Comparison of ENCODE assay signal across 22 cellular contexts in the genomic region with DNA sequence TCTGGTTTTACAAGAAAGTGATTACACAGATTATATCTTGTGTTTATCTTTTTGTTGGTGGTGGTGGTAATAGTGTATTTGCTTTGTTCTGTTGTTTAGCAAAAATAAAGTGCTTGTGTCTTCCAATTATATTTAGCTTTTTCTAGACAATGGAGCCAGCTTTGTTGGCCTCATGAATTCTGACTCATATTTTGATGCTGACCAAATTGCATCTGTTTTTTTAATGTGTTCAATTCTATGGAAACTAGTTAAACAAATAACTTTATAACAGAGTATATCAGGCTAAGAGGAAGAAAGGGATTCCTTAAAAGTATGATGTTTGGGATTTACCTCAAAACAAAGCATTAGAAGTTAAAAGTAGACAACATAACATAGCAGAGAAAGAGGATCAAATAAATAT.
"Had no signal": no experiment of that assay in that cellular context is flagged by ENCODE, and none has a peak within 500 bp of the region (broad histone marks: within the 10 kb centered on the region; RNA-seq: fewer than 3 reads in every experiment).

No MANE protein-coding gene starts in this region.

- H3K4me1 ChIP-seq: ascending aorta, body of pancreas, Peyer's patch had no signal

- H3K9ac ChIP-seq: KMS-11 had no signal

- ATAC-seq: activated naive CD4-positive, alpha-beta T cell treated with anti-CD3 and anti-CD28 coated beads, Interleukin-2, amount 50 U/mL, for 72 hours; activated naive CD8-positive, alpha-beta T cell treated with anti-CD3 and anti-CD28 coated beads, Interleukin-2, amount 50 U/mL, for 24 hours; activated T-cell treated with anti-CD3 and anti-CD28 coated beads, Interleukin-2, amount 50 U/mL, for 4 hours; body of pancreas; T-helper 17 cell had no signal

- H3K27me3 ChIP-seq: ascending aorta, body of pancreas, Peyer's patch, SJCRH30 had no signal

- H3K4me2 ChIP-seq: KMS-11 had no signal

- H3K36me3 ChIP-seq: ascending aorta, Peyer's patch, SJCRH30 had no signal

- H3K9me3 ChIP-seq: ascending aorta, body of pancreas, Peyer's patch, SJCRH30 had no signal

- DNase-seq: activated B cell treated with CpG ODN at 0.5 μM for 24 hours; activated CD4-positive, alpha-beta memory T cell treated with anti-CD3 and anti-CD28 coated beads for 36 hours; activated CD4-positive, alpha-beta T cell treated with anti-CD3 and anti-CD28 coated beads for 1 hour; activated CD4-positive, alpha-beta T cell treated with anti-CD3 and anti-CD28 coated beads, Interleukin-2, amount 10 ng/mL, durations not matched to agents 7 days and 5 days; activated CD8-positive, alpha-beta memory T cell treated with anti-CD3 and anti-CD28 coated beads for 24 hours; activated effector memory CD4-positive, alpha-beta T cell treated with anti-CD3 and anti-CD28 coated beads, Interleukin-2, amount 50 U/mL, for 16 hours; activated naive CD4-positive, alpha-beta T cell treated with Interleukin-2 at 50 U/mL for 16 hours; activated naive CD8-positive, alpha-beta T cell treated with anti-CD3 and anti-CD28 coated beads, Interleukin-2, amount 50 U/mL, for 24 hours; activated T-cell treated with anti-CD3 and anti-CD28 coated beads, Interleukin-2, amount 50 U/mL, for 4 hours; amniotic stem cell; body of pancreas; NCI-H1436 treated with DMSO at 0.1 percent for 48 hours; NCI-H187; Peyer's patch; Right ventricle myocardium superior; T-helper 17 cell; T-helper 9 cell had no signal

- H3K27ac ChIP-seq: ascending aorta, body of pancreas, KMS-11, Peyer's patch, RWPE1, SJCRH30 had no signal

- H3K4me3 ChIP-seq: ascending aorta, body of pancreas, Peyer's patch, SJCRH30 had no signal
